In the genomic region with DNA sequence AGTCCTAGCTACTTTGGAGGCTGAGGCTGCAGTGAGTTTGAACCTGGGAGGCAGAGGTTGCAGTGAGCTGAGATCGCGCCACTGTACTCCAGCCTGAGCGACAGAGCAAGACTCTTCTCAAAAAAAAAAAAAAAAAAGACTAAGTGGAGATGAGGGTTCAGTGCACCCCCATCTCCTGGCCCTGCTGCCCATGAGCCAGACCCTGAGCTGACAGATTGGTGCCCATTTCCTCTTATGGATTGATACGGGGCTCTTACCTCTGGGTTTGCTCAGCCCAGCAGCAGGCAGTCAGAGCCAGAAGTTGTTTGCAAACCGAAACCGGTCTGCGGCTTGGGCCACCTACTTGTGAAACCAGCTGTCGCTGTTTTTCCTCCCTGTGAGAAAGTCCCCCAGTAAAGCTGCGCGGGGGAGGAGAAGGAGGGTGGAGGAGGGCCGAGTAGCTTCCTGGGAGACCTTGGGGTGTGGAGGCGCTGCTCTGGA, we compare ENCODE assay signal across 8 cellular contexts. TPM values are rescaled to one million over a fixed set of nuclear protein-coding genes. Genes with fewer than 3 reads are reported as not detected.
DNase-seq lines count a peak whose midpoint lies in the region; ATAC-seq and TF ChIP-seq lines count a peak whose summit lies in the region.

No MANE protein-coding gene starts in this region.

- CTCF ChIA-PET in CD4-positive, alpha-beta memory T cell (lab: Charles Lee; ENCODE audit: partially characterized antibody), result interaction anchor here (0.7 to 3.8 kb wide), 16 partner anchors 11 to 168 kb away, joined by 3 to 29 read pairs (median 4); a partner anchor contains a TSS
- CTCF ChIA-PET in RWPE1 (lab: Yijun Ruan, JAX), result interaction anchor here (1.2 kb wide), 1 partner anchor 11 kb away, joined by 3 read pairs; no protein-coding TSS in a partner anchor

- H3K4me3 ChIP-seq in CD4-positive, alpha-beta memory T cell (ENCODE audit: low read length in 2 of 2), result peak overlapping the region; percentile 7 to 8
- H3K4me3 ChIP-seq in heart left ventricle (peak overlapping the region; percentile 3 to 60 (median 50)), urinary bladder (ENCODE audit: low read depth, low read length) (peak overlapping the region; percentile 20)

- H3K4me1 Mint-ChIP-seq in CD4-positive, alpha-beta memory T cell, result peaks cover 21 to 50% (median 34%) of the 10 kb centered on the region in 4 donors

- no peaks in the 10 kb centered on the region for H3K9me3 ChIP-seq in CD4-positive, alpha-beta memory T cell (ENCODE audit: control insufficient read depth in 1 of 2, low read length in 2 of 2)
- H3K9me3 ChIP-seq in heart left ventricle, result peaks cover 0 to 7% (median 0%) of the 10 kb centered on the region in 12 donors

- H3K27ac Mint-ChIP-seq in CD4-positive, alpha-beta memory T cell, result peak overlapping the region; percentile 92 to 99 (median 97)

- no peaks in the 10 kb centered on the region for H3K36me3 ChIP-seq in CD4-positive, alpha-beta memory T cell (ENCODE audit: insufficient read depth, low read length)
- H3K36me3 ChIP-seq in heart left ventricle, result no peaks in the 10 kb centered on the region
- H3K36me3 ChIP-seq in urinary bladder (ENCODE audit: insufficient read depth), result no peaks in the 10 kb centered on the region

- POLR2A ChIA-PET in CD4-positive, alpha-beta memory T cell (lab: Charles Lee; ENCODE audit: partially characterized antibody), result interaction anchor here (0.6 to 6.0 kb wide), 25 partner anchors 9 to 270 kb away, joined by 3 to 85 read pairs (median 5); a partner anchor contains a TSS
- POLR2A ChIA-PET in RWPE1 (lab: Yijun Ruan, JAX; ENCODE audit: low non-redundant PET), result no interaction called here

- peaks cover 0 to 1% (median 0%) of the 10 kb centered on the region in 8 donors for H3K9me3 Mint-ChIP-seq in CD4-positive, alpha-beta memory T cell

- peak overlapping the region; percentile 83 to 93 (median 89) for H3K4me3 Mint-ChIP-seq in CD4-positive, alpha-beta memory T cell

- H3K27me3 ChIP-seq in CD4-positive, alpha-beta memory T cell (ENCODE audit: insufficient read depth, low read length), result no peaks in the 10 kb centered on the region
- no peaks in the 10 kb centered on the region for H3K27me3 ChIP-seq in heart left ventricle

- peak overlapping the region; percentile 61 for H3K27ac ChIP-seq in CD4-positive, alpha-beta memory T cell (ENCODE audit: low read depth, low read length)
- H3K27ac ChIP-seq in RWPE1 (peak overlapping the region; percentile 45), heart left ventricle (peak overlapping the region; percentile 62 to 93 (median 78)), urinary bladder (ENCODE audit: low read depth) (peak overlapping the region; percentile 35)

- peak in 1 of 2 donors; percentile 17 for TF ChIP-seq POLR2A in heart left ventricle (IDR thresholded peaks at IDR 0.05)

- no peaks in the 10 kb centered on the region for H3K36me3 Mint-ChIP-seq in CD4-positive, alpha-beta memory T cell

- no peaks in the 10 kb centered on the region for H3K27me3 Mint-ChIP-seq in CD4-positive, alpha-beta memory T cell

- TF ChIP-seq CTCF in RWPE1 (conservative IDR thresholded peaks at IDR 0.05; ENCODE audit: low read depth) (no peak), heart left ventricle (IDR thresholded peaks at IDR 0.05) (no peak)

- H3K4me1 ChIP-seq in CD4-positive, alpha-beta memory T cell (ENCODE audit: insufficient read depth, low read length), result peaks cover 29% of the 10 kb centered on the region
- H3K4me1 ChIP-seq in heart left ventricle (peaks cover 0 to 36% (median 23%) of the 10 kb centered on the region in 12 donors), urinary bladder (ENCODE audit: insufficient read depth) (no peaks in the 10 kb centered on the region)

- ATAC-seq in GM19452 (IDR thresholded peaks at IDR 0.05; ENCODE audit: unreplicated experiment) (peak; percentile 92), HG03558 (IDR thresholded peaks at IDR 0.05; ENCODE audit: extremely low read depth, unreplicated experiment) (peak; percentile 77), heart left ventricle (peak; percentile 37 to 63 (median 55))

- DNase-seq in CD4-positive, alpha-beta memory T cell, result peak; percentile 77 to 92 (median 79)
- DNase-seq in RWPE1 (ENCODE audit: low spot score) (no peak), heart left ventricle (peak; percentile 71 to 87 (median 85)), renal cortical epithelial cell (ENCODE audit: low read depth) (peak; percentile 87)
- peak; percentile 94 for DNase-seq in activated effector memory CD4-positive, alpha-beta T cell treated with anti-CD3 and anti-CD28 coated beads, Interleukin-2, amount 50 U/mL, for 16 hours

- 7 to 13% (median 9%) methylated on average over 12 of the region's 12 CpGs for WGBS in heart left ventricle, 4 donors
- 15% methylated on average over 12 of the region's 12 CpGs for WGBS in urinary bladder

- intact Hi-C loops in CD4-positive, alpha-beta memory T cell (cut with micrococcal nuclease), result loop anchor here (1.0 to 2.0 kb wide), 3 partner anchors 13 to 38 kb away; no protein-coding TSS in a partner anchor
- intact Hi-C loops in heart left ventricle (cut with DNase I), result loop anchor here in 1 of 10 donors (2.0 kb wide), 1 partner anchor 22 kb away; no protein-coding TSS in a partner anchor

RNA-seq across cellular contexts. Expression of a gene that starts 36.9 kb away (rescaled TPM):
- 100 to 1,000 TPM; 136 to 138 TPM for total RNA-seq in CD4-positive, alpha-beta memory T cell
- polyA plus RNA-seq in CD4-positive, alpha-beta memory T cell, result 10 to 100 TPM; 39.8 to 47.9 TPM
- total RNA-seq in heart left ventricle, result 10 to 100 TPM in 4 of 9 donors, 1 to 10 TPM in 5; 5.8 to 35.5 (median 9.9) TPM
- polyA plus RNA-seq in heart left ventricle, result 10 to 100 TPM; 14.9 to 26.1 TPM
- 14.9 and 18.6 TPM in 2 replicates for total RNA-seq in renal cortical epithelial cell
- 7.5 TPM for total RNA-seq in urinary bladder
- polyA plus RNA-seq in urinary bladder, result 38.0 TPM

RNA-seq across cellular contexts. Expression of a gene that starts 41.9 kb away (rescaled TPM):
- total RNA-seq in CD4-positive, alpha-beta memory T cell, result 10 to 100 TPM; 39.3 to 42.1 TPM
- polyA plus RNA-seq in CD4-positive, alpha-beta memory T cell, result 10 to 100 TPM; 35.0 to 55.1 TPM
- total RNA-seq in heart left ventricle (1 to 10 TPM in 2 of 9 donors, under 1 TPM in 5, not detected in 2; 0.40 to 8.1 (median 0.66) TPM), renal cortical epithelial cell (not detected in 2 replicates), urinary bladder (0.63 TPM)
- polyA plus RNA-seq in heart left ventricle (under 1 TPM; 0.19 to 0.35 TPM), urinary bladder (1.1 TPM)

RNA-seq across cellular contexts. Expression of a gene that starts 52.7 kb away (rescaled TPM):
- total RNA-seq in CD4-positive, alpha-beta memory T cell, result 10 to 100 TPM; 51.6 to 53.9 TPM
- 10 to 100 TPM in 1 of 2 donors, 1 to 10 TPM in 1; 4.3 to 16.7 TPM for polyA plus RNA-seq in CD4-positive, alpha-beta memory T cell
- total RNA-seq in heart left ventricle (1 to 10 TPM; 2.8 to 9.8 (median 5.2) TPM), renal cortical epithelial cell (0.35 and 5.7 TPM in 2 replicates), urinary bladder (3.5 TPM)
- polyA plus RNA-seq in heart left ventricle (1 to 10 TPM; 1.5 to 2.9 TPM), urinary bladder (7.0 TPM)

Comparison
In these comparisons a context has a peak if more than half of its experiments do, and no peak if none do; other contexts are left out.
1. RNA of a gene that starts 41.9 kb away (total RNA-seq): 39.3 to 42.1 TPM in CD4-positive, alpha-beta memory T cell; 0.63 TPM in urinary bladder (single experiment), 0.40 to 8.1 TPM in heart left ventricle and not detected in renal cortical epithelial cell; every median in the first group is over 4 times any median in the second.
2. Peak in every context shown above with its lines, with median percentiles within 50 percentile points of each other: H3K27ac ChIP-seq, H3K4me3 ChIP-seq and ATAC-seq.